ENCODE assay signal across 15 cellular contexts in genomic region chrX:72392816-72393800, GRCh38.
"Had no signal": no experiment of that assay in that cellular context is flagged by ENCODE, and none has a peak within 500 bp of the region (broad histone marks: within the 10 kb centered on the region; RNA-seq: fewer than 3 reads in every experiment).

No MANE protein-coding gene starts in this region.

- H3K27me3 ChIP-seq: hepatocyte, sigmoid colon had no signal

- H3K27ac ChIP-seq: hepatocyte, left ventricle myocardium inferior, psoas muscle had no signal

- H3K4me2 ChIP-seq: hepatocyte had no signal

- DNase-seq: activated CD4-positive, alpha-beta T cell treated with anti-CD3 and anti-CD28 coated beads for 4 hours; activated CD8-positive, alpha-beta memory T cell treated with anti-CD3 and anti-CD28 coated beads, Interleukin-2, amount 50 U/mL, for 4 hours; activated CD8-positive, alpha-beta T cell treated with anti-CD3 and anti-CD28 coated beads for 36 hours; activated naive CD8-positive, alpha-beta T cell treated with anti-CD3 and anti-CD28 coated beads for 36 hours; effector memory CD8-positive, alpha-beta T cell; left ventricle myocardium inferior; mucosa of descending colon; naive thymus-derived CD8-positive, alpha-beta T cell; psoas muscle; sigmoid colon; stimulated activated CD4-positive, alpha-beta T cell treated with anti-CD3 and anti-CD28 coated beads, Interleukin-1b, Interleukin-23, amount 100 ng/mL, for 48 hours; T-helper 17 cell had no signal

- H3K36me3 ChIP-seq: left ventricle myocardium inferior, sigmoid colon had no signal

- H3K4me3 ChIP-seq: hepatocyte, left ventricle myocardium inferior, mucosa of descending colon, psoas muscle, sigmoid colon had no signal

- FAIRE-seq: keratinocyte had no signal

- H3K9me3 ChIP-seq: left ventricle myocardium inferior, mucosa of descending colon, psoas muscle, sigmoid colon had no signal

- H2AFZ ChIP-seq: hepatocyte had no signal

- ATAC-seq: activated CD8-positive, alpha-beta T cell treated with anti-CD3 and anti-CD28 coated beads for 36 hours; effector memory CD8-positive, alpha-beta T cell; mucosa of descending colon; naive thymus-derived CD8-positive, alpha-beta T cell; SK-N-SH treated with all-trans-retinoic acid at 6 μM for 48 hours; T-helper 17 cell had no signal

- H3K79me2 ChIP-seq: hepatocyte had no signal
